ENCODE assay signal across 8 cellular contexts in genomic region chr22:43142881-43143562, GRCh38.
DNase-seq lines count a peak whose midpoint lies in the region; ATAC-seq lines count a peak whose summit lies in the region.

TSS of gene MCAT (minus strand) at chr22:43143398. CDS start at chr22:43143348, 50 bp downstream.

- H3K27ac ChIP-seq in caudate nucleus (ENCODE audit: low read depth, low read length): peak within 1 kb of the TSS; percentile 82

- peak; percentile 75 for ATAC-seq in HG03045 (IDR thresholded peaks at IDR 0.05; ENCODE audit: unreplicated experiment)

- DNase-seq in NCI-H1436 (lab: John Stamatoyannopoulos, UW) (peak; percentile 72), NCI-H1436 treated with DMSO at 0.1 percent for 48 hours (lab: John Stamatoyannopoulos, UW) (no peak), NCI-H345 (lab: John Stamatoyannopoulos, UW) (peak; percentile 78), caudate nucleus (lab: John Stamatoyannopoulos, UW) (peak in 59 of 61 donors; percentile 31 to 90 (median 75)), islet precursor cell (peak; percentile 88)
- DNase-seq in activated CD4-positive, CD25-positive, alpha-beta regulatory T cell treated with anti-CD3 and anti-CD28 coated beads, Interleukin-2, amount 50 U/mL, for 16 hours (ENCODE audit: low read depth, low spot score): peak; percentile 61
- peak; percentile 73 to 77 for DNase-seq in stimulated activated CD4-positive, alpha-beta T cell treated with anti-CD3 and anti-CD28 coated beads, Interleukin-12 subunit alpha, Interleukin-12 subunit beta, amount 100 ng/mL, for 24 hours (ENCODE audit: low read depth in 2 of 2)
